Comparison of ENCODE assay signal across 2 cellular contexts in the genomic region with DNA sequence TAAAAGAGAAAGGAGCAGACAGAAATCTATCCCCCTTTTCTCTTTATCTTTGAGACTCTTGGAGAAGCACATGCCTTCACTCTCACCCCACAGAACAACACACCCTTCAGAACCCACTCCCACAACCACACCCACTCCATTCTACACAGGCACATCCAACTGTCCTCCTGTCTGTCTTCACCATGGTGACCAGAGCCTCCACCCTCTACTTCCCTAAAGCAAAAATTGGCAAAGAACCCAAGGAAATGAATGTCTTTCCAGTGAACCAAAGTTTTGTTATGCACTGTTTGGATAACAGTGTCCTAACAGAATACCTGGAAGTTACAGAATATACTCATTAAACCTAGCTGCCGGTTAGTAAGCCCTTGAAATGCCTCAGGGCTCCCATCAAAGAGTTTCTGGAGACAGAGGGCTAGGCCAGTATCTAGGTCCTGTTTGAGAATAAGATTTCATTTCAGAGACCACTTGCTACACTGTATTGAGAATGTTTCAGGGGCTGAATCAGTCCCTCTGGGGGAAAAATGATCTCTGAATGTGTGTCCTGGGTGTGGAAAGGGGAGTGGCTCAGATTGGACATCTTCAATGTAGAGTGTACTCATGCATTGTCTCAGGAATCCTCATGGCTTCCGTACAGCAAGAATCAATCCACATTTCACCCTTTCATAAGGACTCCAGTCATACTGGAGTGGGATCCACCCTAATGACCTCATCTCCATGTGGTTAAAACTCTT.
TF ChIP-seq lines count a peak whose summit lies in the region.

No MANE protein-coding gene starts in this region.

TF ChIP-seq in HepG2, 621 proteins besides CTCF, POLR2A, EP300 and RAD21:
- TF ChIP-seq ATF7 (IDR thresholded peaks at IDR 0.05) (0 out of 2 replicates have a peak, but pooled peaks have one; percentile 16), ATF7 (CRISPR knock-in tag; IDR thresholded peaks at IDR 0.05) (no peak), KDM6A (CRISPR knock-in tag; IDR thresholded peaks at IDR 0.05; ENCODE audit: low read depth) (no peak)
TF ChIP-seq in HepG2: peak in this region for 1.

TF ChIP-seq in SK-N-SH, 30 proteins besides CTCF, POLR2A, EP300 and RAD21:
- TF ChIP-seq, protein P1, sequence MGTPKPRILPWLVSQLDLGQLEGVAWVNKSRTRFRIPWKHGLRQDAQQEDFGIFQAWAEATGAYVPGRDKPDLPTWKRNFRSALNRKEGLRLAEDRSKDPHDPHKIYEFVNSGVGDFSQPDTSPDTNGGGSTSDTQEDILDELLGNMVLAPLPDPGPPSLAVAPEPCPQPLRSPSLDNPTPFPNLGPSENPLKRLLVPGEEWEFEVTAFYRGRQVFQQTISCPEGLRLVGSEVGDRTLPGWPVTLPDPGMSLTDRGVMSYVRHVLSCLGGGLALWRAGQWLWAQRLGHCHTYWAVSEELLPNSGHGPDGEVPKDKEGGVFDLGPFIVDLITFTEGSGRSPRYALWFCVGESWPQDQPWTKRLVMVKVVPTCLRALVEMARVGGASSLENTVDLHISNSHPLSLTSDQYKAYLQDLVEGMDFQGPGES (IDR thresholded peaks at IDR 0.05; ENCODE audit: low read depth, low read length): no peak
- TF ChIP-seq MEF2A (IDR thresholded peaks at IDR 0.05; ENCODE audit: borderline replicate concordance, low read depth) (no peak), SMC3 (IDR thresholded peaks at IDR 0.05; ENCODE audit: low read depth, low read length) (no peak), RXRA (IDR thresholded peaks at IDR 0.05; ENCODE audit: borderline replicate concordance, low read depth) (no peak), NRF1 (IDR thresholded peaks at IDR 0.05; ENCODE audit: low read depth, low read length) (no peak), GABPA (IDR thresholded peaks at IDR 0.05; ENCODE audit: low read depth) (no peak), RCOR1 (IDR thresholded peaks at IDR 0.05; ENCODE audit: low read length) (no peak), FOSL2 (IDR thresholded peaks at IDR 0.05; ENCODE audit: borderline replicate concordance, low read depth) (no peak), CHD2 (IDR thresholded peaks at IDR 0.05; ENCODE audit: low read length, partially characterized antibody) (no peak), JUND (IDR thresholded peaks at IDR 0.05) (no peak), ELF1 (IDR thresholded peaks at IDR 0.05) (no peak), POLR2AphosphoS5 (IDR thresholded peaks at IDR 0.05; ENCODE audit: low read depth, low read length) (no peak), SIN3A (IDR thresholded peaks at IDR 0.05; ENCODE audit: borderline replicate concordance, low read depth, low read length) (no peak), TAF1 (IDR thresholded peaks at IDR 0.05; ENCODE audit: borderline replicate concordance, low read depth, low read length) (no peak), FOXM1 (IDR thresholded peaks at IDR 0.05; ENCODE audit: low read depth) (no peak)
- TF ChIP-seq, protein P2, sequence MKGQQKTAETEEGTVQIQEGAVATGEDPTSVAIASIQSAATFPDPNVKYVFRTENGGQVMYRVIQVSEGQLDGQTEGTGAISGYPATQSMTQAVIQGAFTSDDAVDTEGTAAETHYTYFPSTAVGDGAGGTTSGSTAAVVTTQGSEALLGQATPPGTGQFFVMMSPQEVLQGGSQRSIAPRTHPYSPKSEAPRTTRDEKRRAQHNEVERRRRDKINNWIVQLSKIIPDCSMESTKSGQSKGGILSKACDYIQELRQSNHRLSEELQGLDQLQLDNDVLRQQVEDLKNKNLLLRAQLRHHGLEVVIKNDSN (IDR thresholded peaks at IDR 0.05; ENCODE audit: borderline replicate concordance, low read depth): no peak
- TF ChIP-seq, protein P3, sequence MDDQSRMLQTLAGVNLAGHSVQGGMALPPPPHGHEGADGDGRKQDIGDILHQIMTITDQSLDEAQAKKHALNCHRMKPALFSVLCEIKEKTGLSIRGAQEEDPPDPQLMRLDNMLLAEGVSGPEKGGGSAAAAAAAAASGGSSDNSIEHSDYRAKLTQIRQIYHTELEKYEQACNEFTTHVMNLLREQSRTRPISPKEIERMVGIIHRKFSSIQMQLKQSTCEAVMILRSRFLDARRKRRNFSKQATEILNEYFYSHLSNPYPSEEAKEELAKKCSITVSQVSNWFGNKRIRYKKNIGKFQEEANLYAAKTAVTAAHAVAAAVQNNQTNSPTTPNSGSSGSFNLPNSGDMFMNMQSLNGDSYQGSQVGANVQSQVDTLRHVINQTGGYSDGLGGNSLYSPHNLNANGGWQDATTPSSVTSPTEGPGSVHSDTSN (IDR thresholded peaks at IDR 0.05): no peak
- TF ChIP-seq, protein P4, sequence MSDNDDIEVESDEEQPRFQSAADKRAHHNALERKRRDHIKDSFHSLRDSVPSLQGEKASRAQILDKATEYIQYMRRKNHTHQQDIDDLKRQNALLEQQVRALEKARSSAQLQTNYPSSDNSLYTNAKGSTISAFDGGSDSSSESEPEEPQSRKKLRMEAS (IDR thresholded peaks at IDR 0.05; ENCODE audit: low read depth): no peak
- TF ChIP-seq, protein P5, sequence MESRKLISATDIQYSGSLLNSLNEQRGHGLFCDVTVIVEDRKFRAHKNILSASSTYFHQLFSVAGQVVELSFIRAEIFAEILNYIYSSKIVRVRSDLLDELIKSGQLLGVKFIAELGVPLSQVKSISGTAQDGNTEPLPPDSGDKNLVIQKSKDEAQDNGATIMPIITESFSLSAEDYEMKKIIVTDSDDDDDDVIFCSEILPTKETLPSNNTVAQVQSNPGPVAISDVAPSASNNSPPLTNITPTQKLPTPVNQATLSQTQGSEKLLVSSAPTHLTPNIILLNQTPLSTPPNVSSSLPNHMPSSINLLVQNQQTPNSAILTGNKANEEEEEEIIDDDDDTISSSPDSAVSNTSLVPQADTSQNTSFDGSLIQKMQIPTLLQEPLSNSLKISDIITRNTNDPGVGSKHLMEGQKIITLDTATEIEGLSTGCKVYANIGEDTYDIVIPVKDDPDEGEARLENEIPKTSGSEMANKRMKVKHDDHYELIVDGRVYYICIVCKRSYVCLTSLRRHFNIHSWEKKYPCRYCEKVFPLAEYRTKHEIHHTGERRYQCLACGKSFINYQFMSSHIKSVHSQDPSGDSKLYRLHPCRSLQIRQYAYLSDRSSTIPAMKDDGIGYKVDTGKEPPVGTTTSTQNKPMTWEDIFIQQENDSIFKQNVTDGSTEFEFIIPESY (IDR thresholded peaks at IDR 0.05; ENCODE audit: borderline replicate concordance, low read depth): no peak
TF ChIP-seq in SK-N-SH: peak in this region for 0.
